Comparison of ENCODE assay signal across 9 cellular contexts in genomic region chr1:55040083-55040952, GRCh38. TPM values are rescaled to one million over a fixed set of nuclear protein-coding genes. Genes with fewer than 3 reads are reported as not detected.
DNase-seq lines count a peak whose midpoint lies in the region; ATAC-seq and TF ChIP-seq lines count a peak whose summit lies in the region.
"Had no signal": no experiment of that assay in that cellular context is flagged by ENCODE, and none has a peak within 500 bp of the region (broad histone marks: within the 10 kb centered on the region; RNA-seq: fewer than 3 reads in every experiment).

No MANE protein-coding gene starts in this region.

- TF ChIP-seq POLR2A in Peyer's patch (IDR thresholded peaks at IDR 0.05), result no peak

- DNase-seq in DMS 273 treated with DMSO at 0.1 percent for 48 hours (lab: John Stamatoyannopoulos, UW), result peak; percentile 46
- no peak for DNase-seq in Peyer's patch
- DNase-seq in fibroblast of mammary gland (ENCODE audit: low read depth), result no peak
- no peak for DNase-seq in CD4-positive, alpha-beta memory T cell
- DNase-seq in inferior parietal cortex (ENCODE audit: extremely low spot score), result no peak
- DNase-seq: NCI-H2029 had no signal

- no peaks in the 10 kb centered on the region for H3K36me3 Mint-ChIP-seq in CD4-positive, alpha-beta memory T cell

- H3K4me3 Mint-ChIP-seq in CD4-positive, alpha-beta memory T cell, result peak overlapping the region in 1 of 8 donors; percentile 20

- H3K27me3 Mint-ChIP-seq in CD4-positive, alpha-beta memory T cell, result peaks cover 26 to 31% of the 10 kb centered on the region in 2 donors

- no peak for ATAC-seq in HG03571 (IDR thresholded peaks at IDR 0.05; ENCODE audit: unreplicated experiment)
- ATAC-seq in GM18858 (IDR thresholded peaks at IDR 0.05; ENCODE audit: unreplicated experiment), result no peak

- peaks cover 0 to 13% (median under 1%) of the 10 kb centered on the region in 4 donors for H3K4me1 Mint-ChIP-seq in CD4-positive, alpha-beta memory T cell

- H3K9me3 ChIP-seq in Peyer's patch (no peaks in the 10 kb centered on the region), neuron (ENCODE audit: low read length) (no peaks in the 10 kb centered on the region)
- H3K9me3 ChIP-seq in CD4-positive, alpha-beta memory T cell (ENCODE audit: control insufficient read depth in 1 of 2, low read length in 2 of 2), result no peaks in the 10 kb centered on the region

- peak overlapping the region; percentile 49 for H2AFZ ChIP-seq in neuron (ENCODE audit: low read depth, low read length)

- CTCF ChIA-PET in CD4-positive, alpha-beta memory T cell (lab: Charles Lee; ENCODE audit: partially characterized antibody), result interaction anchor here (1.5 kb wide), 1 partner anchor 95 kb away, joined by 3 read pairs; no protein-coding TSS in a partner anchor

- intact Hi-C loops in CD4-positive, alpha-beta memory T cell (cut with micrococcal nuclease), result no loop called here

- H3K36me3 ChIP-seq in Peyer's patch, result no peaks in the 10 kb centered on the region
- H3K36me3 ChIP-seq in neuron (ENCODE audit: insufficient read depth, low read length), result no peaks in the 10 kb centered on the region
- H3K36me3 ChIP-seq in CD4-positive, alpha-beta memory T cell (ENCODE audit: insufficient read depth, low read length), result no peaks in the 10 kb centered on the region

- no peak overlapping the region for H3K27ac Mint-ChIP-seq in CD4-positive, alpha-beta memory T cell

- H3K4me3 ChIP-seq in Peyer's patch (peak overlapping the region in 3 of 4 donors; percentile 25 to 58 (median 56)), fibroblast of mammary gland (ENCODE audit: control insufficient read depth, low read depth, low read length) (peak overlapping the region; percentile 61), neuron (ENCODE audit: low read length) (no peak overlapping the region)
- H3K4me3 ChIP-seq in CD4-positive, alpha-beta memory T cell (ENCODE audit: low read length in 2 of 2), result no peak overlapping the region

- TF ChIP-seq CTCF in Peyer's patch (IDR thresholded peaks at IDR 0.05), result no peak
- TF ChIP-seq CTCF in fibroblast of mammary gland (conservative IDR thresholded peaks at IDR 0.05; ENCODE audit: control insufficient read depth, insufficient read depth, low read depth, low read length), result no peak

- peaks cover 0 to 2% (median 0%) of the 10 kb centered on the region in 8 donors for H3K9me3 Mint-ChIP-seq in CD4-positive, alpha-beta memory T cell

- H3K27ac ChIP-seq in Peyer's patch, result peak overlapping the region in 1 of 4 donors; percentile 17
- no peak overlapping the region for H3K27ac ChIP-seq in CD4-positive, alpha-beta memory T cell (ENCODE audit: low read depth, low read length)

- POLR2A ChIA-PET in CD4-positive, alpha-beta memory T cell (lab: Charles Lee; ENCODE audit: partially characterized antibody), result no interaction called here

- H3K27me3 ChIP-seq in Peyer's patch, result no peaks in the 10 kb centered on the region
- H3K27me3 ChIP-seq in neuron (ENCODE audit: insufficient read depth, low read length), result peaks cover 71% of the 10 kb centered on the region
- H3K27me3 ChIP-seq in CD4-positive, alpha-beta memory T cell (ENCODE audit: insufficient read depth, low read length), result no peaks in the 10 kb centered on the region

- peaks cover 0 to 19% (median 0%) of the 10 kb centered on the region in 4 donors for H3K4me1 ChIP-seq in Peyer's patch
- H3K4me1 ChIP-seq in neuron (ENCODE audit: insufficient read depth, low read length), result peaks cover 8% of the 10 kb centered on the region
- H3K4me1 ChIP-seq in CD4-positive, alpha-beta memory T cell (ENCODE audit: insufficient read depth, low read length), result no peaks in the 10 kb centered on the region

RNA-seq across cellular contexts. Expression of gene PCSK9, which starts 1.0 kb away (rescaled TPM):
- 10 to 100 TPM in 2 of 4 donors, 1 to 10 TPM in 2; 3.5 to 18.4 (median 8.5) TPM for total RNA-seq in Peyer's patch
- not detected for total RNA-seq in CD4-positive, alpha-beta memory T cell
- not detected for polyA plus RNA-seq in CD4-positive, alpha-beta memory T cell

RNA-seq across cellular contexts. Expression of gene BSND, which starts 41.6 kb away (rescaled TPM):
- not detected for total RNA-seq in Peyer's patch
- total RNA-seq in CD4-positive, alpha-beta memory T cell, result not detected
- not detected for polyA plus RNA-seq in CD4-positive, alpha-beta memory T cell

RNA-seq across cellular contexts. Expression of gene TMEM61, which starts 59.9 kb away (rescaled TPM):
- 10 to 100 TPM in 2 of 4 donors, 1 to 10 TPM in 2; 6.6 to 13.9 (median 9.3) TPM for total RNA-seq in Peyer's patch
- not detected for total RNA-seq in CD4-positive, alpha-beta memory T cell
- polyA plus RNA-seq in CD4-positive, alpha-beta memory T cell, result not detected

Comparison
In these comparisons a context has a peak if more than half of its experiments do, and no peak if none do; other contexts are left out.
1. H3K4me3 ChIP-seq: peak in Peyer's patch (3 of 4) and fibroblast of mammary gland (single experiment); none in neuron (single experiment) and CD4-positive, alpha-beta memory T cell (0 of 2).
2. RNA of gene PCSK9, which starts 1.0 kb away (total RNA-seq): 3.5 to 18.4 TPM in Peyer's patch; not detected in CD4-positive, alpha-beta memory T cell; every median in the first group is over 4 times any median in the second.
3. RNA of gene TMEM61, which starts 59.9 kb away (total RNA-seq): 6.6 to 13.9 TPM in Peyer's patch; not detected in CD4-positive, alpha-beta memory T cell; every median in the first group is over 4 times any median in the second.